Comparison of ENCODE assay signal across 8 cellular contexts in genomic region chr2:113324684-113325160, GRCh38. TPM values are rescaled to one million over a fixed set of nuclear protein-coding genes. Genes with fewer than 3 reads are reported as not detected.
DNase-seq lines count a peak whose midpoint lies in the region; ATAC-seq and TF ChIP-seq lines count a peak whose summit lies in the region.

No MANE protein-coding gene starts in this region.

- H3K27ac ChIP-seq in esophagus muscularis mucosa (replicated peaks in 1 of 4), result peak overlapping the region; percentile 70 to 81 (median 76)
- no peak overlapping the region for H3K27ac ChIP-seq in naive thymus-derived CD4-positive, alpha-beta T cell (ENCODE audit: low read depth, low read length)
- peak overlapping the region; percentile 25 to 75 (median 64) for H3K27ac ChIP-seq in stomach

- no peaks in the 10 kb centered on the region for H3K36me3 Mint-ChIP-seq in naive thymus-derived CD4-positive, alpha-beta T cell

- no peaks in the 10 kb centered on the region for H3K9me3 ChIP-seq in HAP-1
- H3K9me3 ChIP-seq in esophagus muscularis mucosa, result no peaks in the 10 kb centered on the region
- H3K9me3 ChIP-seq in naive thymus-derived CD4-positive, alpha-beta T cell (ENCODE audit: control insufficient read depth in 2 of 3, low read length in 3 of 3), result no peaks in the 10 kb centered on the region
- H3K9me3 ChIP-seq in stomach, result no peaks in the 10 kb centered on the region

- under 1% methylated on average over 27 of the region's 27 CpGs for WGBS in esophagus muscularis mucosa
- 0 to 1% (median 1%) methylated on average over 27 of the region's 27 CpGs for WGBS in stomach, 5 donors

- H3K4me3 Mint-ChIP-seq in naive thymus-derived CD4-positive, alpha-beta T cell, result peak overlapping the region; percentile 69 to 94 (median 80)

- TF ChIP-seq POLR2A in esophagus muscularis mucosa (IDR thresholded peaks at IDR 0.05; ENCODE audit: low read depth), result no peak
- TF ChIP-seq POLR2A in stomach (IDR thresholded peaks at IDR 0.05), result no peak

- CTCF ChIA-PET in naive thymus-derived CD4-positive, alpha-beta T cell (lab: Charles Lee), result no interaction called here

- H3K4me3 ChIP-seq in HAP-1 (peak overlapping the region; percentile 17), esophagus muscularis mucosa (peak overlapping the region; percentile 47 to 62 (median 54)), stomach (peak overlapping the region; percentile 48 to 52 (median 50))
- peak overlapping the region; percentile 13 for H3K4me3 ChIP-seq in naive thymus-derived CD4-positive, alpha-beta T cell (ENCODE audit: low read length)

- no peak for TF ChIP-seq CTCF in esophagus muscularis mucosa (IDR thresholded peaks at IDR 0.05)
- TF ChIP-seq CTCF in stomach (IDR thresholded peaks at IDR 0.05), result no peak

- no peaks in the 10 kb centered on the region for H3K27me3 ChIP-seq in HAP-1 (ENCODE audit: low read depth)
- no peaks in the 10 kb centered on the region for H3K27me3 ChIP-seq in esophagus muscularis mucosa
- H3K27me3 ChIP-seq in naive thymus-derived CD4-positive, alpha-beta T cell (ENCODE audit: control insufficient read depth in 2 of 2, insufficient read depth in 2 of 2, low read length in 2 of 2), result no peaks in the 10 kb centered on the region
- H3K27me3 ChIP-seq in stomach, result peaks cover 0 to 5% (median 0%) of the 10 kb centered on the region in 3 donors

- H3K27ac Mint-ChIP-seq in naive thymus-derived CD4-positive, alpha-beta T cell, result peak overlapping the region in 3 of 9 donors; percentile 26 to 83 (median 60)

- peak; percentile 80 for ATAC-seq in naive thymus-derived CD4-positive, alpha-beta T cell
- no peak for ATAC-seq in GM18498 (IDR thresholded peaks at IDR 0.05; ENCODE audit: unreplicated experiment)

- in situ Hi-C loops in ACHN (cut with HindIII; ENCODE audit: low pct_ligation_motif_present, low pct_unique_long_range_greater_than_20kb, low sequenced_read_pairs), result no loop called here
- in situ Hi-C loops in HAP-1 (cut with MboI; ENCODE audit: low sequenced_read_pairs), result no loop called here

- intact Hi-C loops in esophagus muscularis mucosa (cut with DNase I), result loop anchor here (5.0 kb wide), 1 partner anchor 42 kb away; no protein-coding TSS in a partner anchor
- intact Hi-C loops in naive thymus-derived CD4-positive, alpha-beta T cell (cut with micrococcal nuclease), result no loop called here
- intact Hi-C loops in stomach (cut with DNase I; ENCODE audit: low total_unique reads), result no loop called here

- no peaks in the 10 kb centered on the region for H3K9me3 Mint-ChIP-seq in naive thymus-derived CD4-positive, alpha-beta T cell

- peaks cover 5 to 15% (median 14%) of the 10 kb centered on the region in 7 donors for H3K4me1 Mint-ChIP-seq in naive thymus-derived CD4-positive, alpha-beta T cell

- TF ChIP-seq EP300 in esophagus muscularis mucosa (IDR thresholded peaks at IDR 0.05) (no peak), stomach (IDR thresholded peaks at IDR 0.05) (no peak)

- POLR2A ChIA-PET in naive thymus-derived CD4-positive, alpha-beta T cell (lab: Charles Lee), result no interaction called here

- DNase-seq in ACHN (peak; percentile 82), HAP-1 (ENCODE audit: low spot score in 2 of 2) (peak; percentile 72 to 88), NCI-H748 (lab: John Stamatoyannopoulos, UW; ENCODE audit: unreplicated experiment) (peak; percentile 76), esophagus muscularis mucosa (ENCODE audit: extremely low spot score) (no peak), stomach (peak; percentile 50)
- DNase-seq in activated CD8-positive, alpha-beta memory T cell treated with anti-CD3 and anti-CD28 coated beads, Interleukin-2, amount 50 U/mL, for 1 hour (ENCODE audit: extremely low read depth), result peak; percentile 11
- peak in 8 of 9 donors; percentile 4 to 45 (median 36) for DNase-seq in naive thymus-derived CD4-positive, alpha-beta T cell

- H3K4me1 ChIP-seq in HAP-1 (peaks cover 3% of the 10 kb centered on the region; the same call in 1 of the 2 replicates), esophagus muscularis mucosa (peaks cover 0 to 31% (median 26%) of the 10 kb centered on the region in 4 donors), stomach (peaks cover 0 to 19% (median 14%) of the 10 kb centered on the region in 4 donors)
- H3K4me1 ChIP-seq in naive thymus-derived CD4-positive, alpha-beta T cell (ENCODE audit: control insufficient read depth in 2 of 2, insufficient read depth in 2 of 2, low read length in 2 of 2), result peaks cover 0 to 4% of the 10 kb centered on the region in 2 donors

- H3K36me3 ChIP-seq in HAP-1 (replicated peaks) (no peaks in the 10 kb centered on the region), esophagus muscularis mucosa (no peaks in the 10 kb centered on the region), stomach (no peaks in the 10 kb centered on the region)
- H3K36me3 ChIP-seq in naive thymus-derived CD4-positive, alpha-beta T cell (ENCODE audit: control insufficient read depth in 2 of 3, insufficient read depth in 3 of 3, low read length in 3 of 3), result no peaks in the 10 kb centered on the region

- peaks cover 0 to 29% (median 8%) of the 10 kb centered on the region in 5 donors for H3K27me3 Mint-ChIP-seq in naive thymus-derived CD4-positive, alpha-beta T cell

RNA-seq across cellular contexts. Expression of gene PAX8, which starts 46.0 kb away (rescaled TPM):
- total RNA-seq in esophagus muscularis mucosa (1 to 10 TPM in 2 of 4 donors, under 1 TPM in 2; 0.58 to 2.1 (median 1.1) TPM), stomach (1 to 10 TPM in 2 of 5 donors, not detected in 3; 4.0 to 6.5 TPM)
- 1 to 10 TPM in 3 of 5 experiments, under 1 TPM in 2; 0.37 to 1.5 (median 1.2) TPM for total RNA-seq in naive thymus-derived CD4-positive, alpha-beta T cell
- 1 to 10 TPM in 1 of 2 donors, under 1 TPM in 1; 0.09 to 1.4 TPM for polyA plus RNA-seq in naive thymus-derived CD4-positive, alpha-beta T cell
- polyA plus RNA-seq in stomach, result 1 to 10 TPM in 1 of 3 donors, under 1 TPM in 2; 0.28 to 1.1 (median 0.50) TPM
